18 cellular contexts compared by ENCODE assay signal in genomic region chr7:44268671-44269070, GRCh38. TPM values are rescaled to one million over a fixed set of nuclear protein-coding genes. Genes with fewer than 3 reads are reported as not detected.
DNase-seq lines count a peak whose midpoint lies in the region; ATAC-seq and TF ChIP-seq lines count a peak whose summit lies in the region.
"Had no signal": no experiment of that assay in that cellular context is flagged by ENCODE, and none has a peak within 500 bp of the region (broad histone marks: within the 10 kb centered on the region; RNA-seq: fewer than 3 reads in every experiment).

No MANE protein-coding gene starts in this region.

- no peak overlapping the region for H3K4me3 ChIP-seq in BLaER1 treated with 17β-estradiol and CSF1 and Interleukin-3, amounts not matched to agents 10 nM and 100 nM
- no peak overlapping the region for H3K4me3 ChIP-seq in psoas muscle

- ATAC-seq in psoas muscle = peak in 3 of 4 donors; percentile 18 to 32 (median 27)
- ATAC-seq: PC-3 had no signal

- no peaks in the 10 kb centered on the region for H3K36me3 ChIP-seq in BLaER1 treated with 17β-estradiol and CSF1 and Interleukin-3, amounts not matched to agents 10 nM and 100 nM
- no peaks in the 10 kb centered on the region for H3K36me3 ChIP-seq in psoas muscle (ENCODE audit: insufficient read depth in 1 of 2, low read depth in 1 of 2)

- peaks cover 14 to 66% (median 43%) of the 10 kb centered on the region in 10 experiments for H3K4me1 ChIP-seq in BLaER1 treated with 17β-estradiol and CSF1 and Interleukin-3, amounts not matched to agents 10 nM and 100 nM
- peaks cover 69% of the 10 kb centered on the region for H3K4me1 ChIP-seq in psoas muscle

- 47 to 56% (median 48%) methylated on average over 4 to 5 of the region's 5 CpGs for WGBS in psoas muscle, 3 donors

- H4K20me1 ChIP-seq in BLaER1 treated with 17β-estradiol and CSF1 and Interleukin-3, amounts not matched to agents 10 nM and 100 nM = peaks cover 0 to 5% (median 0%) of the 10 kb centered on the region in 11 experiments; a peak in 2 of 22 replicates

- intact Hi-C loops in psoas muscle (cut with DNase I) = no loop called here

- no peaks in the 10 kb centered on the region for H3K9me3 ChIP-seq in BLaER1 treated with 17β-estradiol and CSF1 and Interleukin-3, amounts not matched to agents 10 nM and 100 nM (replicated peaks in 1 of 11)
- H3K9me3 ChIP-seq in psoas muscle = no peaks in the 10 kb centered on the region

- H3K9ac ChIP-seq in BLaER1 treated with 17β-estradiol and CSF1 and Interleukin-3, amounts not matched to agents 10 nM and 100 nM = no peak overlapping the region

- no peak for TF ChIP-seq CTCF in psoas muscle (IDR thresholded peaks at IDR 0.05)

- H3K27me3 ChIP-seq in BLaER1 treated with 17β-estradiol and CSF1 and Interleukin-3, amounts not matched to agents 10 nM and 100 nM = no peaks in the 10 kb centered on the region
- H3K27me3 ChIP-seq in psoas muscle (ENCODE audit: insufficient read depth in 3 of 3, low read length in 2 of 3) = no peaks in the 10 kb centered on the region

- H3K4me2 ChIP-seq in BLaER1 treated with 17β-estradiol and CSF1 and Interleukin-3, amounts not matched to agents 10 nM and 100 nM = peak overlapping the region in 10 of 11 experiments; percentile 21 to 71 (median 58); a peak in 12 of 22 replicates

- DNase-seq in NCI-H1694 (lab: John Stamatoyannopoulos, UW) (peak; percentile 17), cerebellum (ENCODE audit: low spot score) (peak; percentile 84), psoas muscle (no peak), NCI-H524 treated with DMSO at 0.1 percent for 48 hours (lab: John Stamatoyannopoulos, UW) (no peak), amygdala (lab: John Stamatoyannopoulos, UW) (no peak)
- no peak for DNase-seq in activated naive CD4-positive, alpha-beta T cell (lab: John Stamatoyannopoulos, UW)
- DNase-seq: ACHN; Calu3; CD4-positive, alpha-beta T cell; DMS79; HCEC 1CT; KBM-7; MV-4-11; NCI-H2029; NCI-H510A; NCI-H82; PC-3 had no signal

- H3K27ac ChIP-seq in BLaER1 treated with 17β-estradiol and CSF1 and Interleukin-3, amounts not matched to agents 10 nM and 100 nM = no peak overlapping the region
- peak overlapping the region; percentile 10 for H3K27ac ChIP-seq in psoas muscle

RNA-seq across cellular contexts. Expression of gene CAMK2B, which starts 56.7 kb away (rescaled TPM):
- total RNA-seq in cerebellum (33.6 TPM), psoas muscle (10 to 100 TPM; 50.0 to 81.4 (median 67.2) TPM)
- 10 to 100 TPM; 14.5 to 24.3 (median 19.9) TPM for polyA plus RNA-seq in psoas muscle
- total RNA-seq: Calu3; CD4-positive, alpha-beta T cell had no signal

Comparison
In these comparisons a context has a peak if more than half of its experiments do, and no peak if none do; other contexts are left out.
1. DNase-seq: peak in NCI-H1694 (single experiment) and cerebellum (single experiment); none in psoas muscle (0 of 2), NCI-H524 treated with DMSO at 0.1 percent for 48 hours (single experiment), amygdala (0 of 56) and activated naive CD4-positive, alpha-beta T cell (0 of 4).